ENCODE assay signal across 16 cellular contexts in the genomic region with DNA sequence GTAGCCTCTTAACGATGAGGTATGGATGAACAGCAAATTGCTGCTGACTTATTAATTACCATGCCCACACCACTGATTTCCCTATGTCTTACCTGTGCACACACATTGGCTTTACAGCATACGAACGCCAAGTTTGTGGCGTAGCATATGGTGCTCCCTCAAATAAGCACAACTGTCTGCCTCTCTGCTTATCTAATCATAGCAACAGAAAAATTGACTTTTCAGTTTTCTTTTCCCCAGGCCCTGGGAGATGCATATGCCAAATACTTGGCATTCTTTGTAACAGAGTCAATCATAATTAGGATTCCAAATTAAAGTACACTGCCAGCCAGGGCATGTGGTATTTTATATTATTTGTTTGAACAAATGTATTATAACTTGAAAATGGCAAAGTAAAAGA.
A peak's percentile ranks its signal among the peaks of the same experiment; 100 is the strongest.
DNase-seq lines count a peak whose midpoint lies in the region; ATAC-seq and TF ChIP-seq lines count a peak whose summit lies in the region.
"Had no signal": no experiment of that assay in that cellular context is flagged by ENCODE, and none has a peak within 500 bp of the region (broad histone marks: within the 10 kb centered on the region; RNA-seq: fewer than 3 reads in every experiment).

No MANE protein-coding gene starts in this region.

- H3K27ac ChIP-seq in upper lobe of right lung (no peak overlapping the region), heart right ventricle (no peak overlapping the region)
- H3K27ac ChIP-seq: ascending aorta, gastrocnemius medialis, VCaP had no signal

- H3K4me1 ChIP-seq in upper lobe of right lung (peaks cover 8% of the 10 kb centered on the region), heart right ventricle (peaks cover 0 to 8% (median 0%) of the 10 kb centered on the region in 9 donors)

- TF ChIP-seq CTCF in upper lobe of right lung (IDR thresholded peaks at IDR 0.05) (no peak), heart right ventricle (IDR thresholded peaks at IDR 0.05) (no peak)

- WGBS in heart right ventricle, 2 donors = 77 to 83% methylated on average over 4 of the region's 4 CpGs

- no peaks in the 10 kb centered on the region for H3K9me3 ChIP-seq in upper lobe of right lung
- peaks cover 0 to 4% (median 0%) of the 10 kb centered on the region in 11 donors for H3K9me3 ChIP-seq in heart right ventricle
- H3K9me3 ChIP-seq: ascending aorta, gastrocnemius medialis had no signal

- DNase-seq in M059J (ENCODE audit: low read depth) (peak; percentile 76), amniotic epithelial cell (ENCODE audit: low read depth) (peak; percentile 79), glomerular visceral epithelial cell (ENCODE audit: extremely low spot score) (peak; percentile 80), upper lobe of right lung (no peak), heart right ventricle (no peak), nucleus accumbens (lab: John Stamatoyannopoulos, UW) (no peak), NCI-H510A (lab: John Stamatoyannopoulos, UW) (no peak)
- DNase-seq: activated effector memory CD4-positive, alpha-beta T cell treated with Interleukin-2 at 50 U/mL for 16 hours; CD8-positive, alpha-beta T cell; effector memory CD8-positive, alpha-beta T cell; gastrocnemius medialis; GDM1; KBM-7; NCI-H524 had no signal

- H3K36me3 ChIP-seq in upper lobe of right lung (no peaks in the 10 kb centered on the region), heart right ventricle (no peaks in the 10 kb centered on the region)
- H3K36me3 ChIP-seq: ascending aorta, gastrocnemius medialis had no signal

- H3K27me3 ChIP-seq in upper lobe of right lung (no peaks in the 10 kb centered on the region), heart right ventricle (peaks cover 0 to 3% (median 0%) of the 10 kb centered on the region in 7 donors)
- H3K27me3 ChIP-seq: ascending aorta, gastrocnemius medialis had no signal

- intact Hi-C loops in upper lobe of right lung (cut with DNase I) (no loop called here), heart right ventricle (cut with DNase I) (no loop called here)

- ATAC-seq in upper lobe of right lung (peak; percentile 34), heart right ventricle (no peak)
- ATAC-seq: CD8-positive, alpha-beta T cell; effector memory CD8-positive, alpha-beta T cell; gastrocnemius medialis had no signal

- H3K4me3 ChIP-seq in upper lobe of right lung = no peak overlapping the region
- no peak overlapping the region for H3K4me3 ChIP-seq in heart right ventricle
- H3K4me3 ChIP-seq: ascending aorta, gastrocnemius medialis had no signal

Comparison
In these comparisons a context has a peak if more than half of its experiments do, and no peak if none do; other contexts are left out.
1. DNase-seq: peak in M059J (single experiment), amniotic epithelial cell (single experiment) and glomerular visceral epithelial cell (single experiment); none in upper lobe of right lung (single experiment), heart right ventricle (0 of 2), nucleus accumbens (0 of 56) and NCI-H510A (single experiment).